In the genomic region with DNA sequence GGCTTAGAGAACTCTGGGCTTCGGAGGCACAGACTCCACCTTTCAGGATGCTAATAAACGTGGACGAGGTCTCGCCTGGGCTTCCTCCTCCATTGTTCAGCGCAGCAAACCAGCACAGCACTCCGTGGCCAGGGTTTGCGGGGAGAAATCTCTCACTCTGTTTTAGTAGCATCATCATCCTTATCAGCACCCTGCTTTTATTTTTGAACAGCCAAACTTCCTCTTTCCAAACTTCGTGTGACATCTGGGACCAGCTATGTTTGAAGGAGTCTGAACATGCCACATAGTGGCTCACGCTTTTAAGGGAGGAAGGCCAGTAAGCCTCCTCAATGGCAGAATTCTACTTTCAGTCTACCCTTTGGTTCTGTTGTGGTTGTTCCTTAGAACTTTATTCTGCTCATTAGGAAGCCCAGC, we compare ENCODE assay signal across 10 cellular contexts.
DNase-seq lines count a peak whose midpoint lies in the region; ATAC-seq and TF ChIP-seq lines count a peak whose summit lies in the region.
"Had no signal": no experiment of that assay in that cellular context is flagged by ENCODE, and none has a peak within 500 bp of the region (broad histone marks: within the 10 kb centered on the region; RNA-seq: fewer than 3 reads in every experiment).

No MANE protein-coding gene starts in this region.

- H3K27me3 Mint-ChIP-seq in activated T-cell treated with anti-CD3 and anti-CD28 coated beads, Interleukin-2, amount 50 U/mL, for 24 hours, result no peaks in the 10 kb centered on the region

- no peak overlapping the region for H3K4me3 ChIP-seq in esophagus squamous epithelium
- H3K4me3 ChIP-seq in thoracic aorta, result peak overlapping the region; percentile 44

- H3K27me3 ChIP-seq in esophagus squamous epithelium, result no peaks in the 10 kb centered on the region
- H3K27me3 ChIP-seq in thoracic aorta (replicated peaks; ENCODE audit: insufficient read depth), result no peaks in the 10 kb centered on the region

- no peak for TF ChIP-seq CTCF in esophagus squamous epithelium (IDR thresholded peaks at IDR 0.05)
- TF ChIP-seq CTCF in thoracic aorta (IDR thresholded peaks at IDR 0.05), result no peak

- no peak for ATAC-seq in thoracic aorta (ENCODE audit: insufficient number of reproducible peaks, low FRiP score, low read depth)
- ATAC-seq in esophagus mucosa, result no peak
- ATAC-seq: left ventricle myocardium superior had no signal

- DNase-seq in activated T-cell treated with anti-CD3 and anti-CD28 coated beads, Interleukin-2, amount 50 U/mL, for 24 hours, result no peak
- DNase-seq in activated T-cell treated with anti-CD3 and anti-CD28 coated beads, Interleukin-2, amount 50 U/mL, for 1 hour, result no peak
- DNase-seq in SKM-1 treated with dmso at 0.1 percent for 144 hours (lab: John Stamatoyannopoulos, UW; ENCODE audit: unreplicated experiment), result peak; percentile 48
- DNase-seq in esophagus squamous epithelium (lab: John Stamatoyannopoulos, UW), result no peak
- no peak for DNase-seq in thoracic aorta (ENCODE audit: low spot score)
- DNase-seq in NCI-H128 (lab: John Stamatoyannopoulos, UW; ENCODE audit: unreplicated experiment), result no peak
- no peak for DNase-seq in OCI-M2 (lab: John Stamatoyannopoulos, UW; ENCODE audit: unreplicated experiment)
- DNase-seq: left ventricle myocardium superior; stimulated activated CD4-positive, alpha-beta T cell treated with anti-CD3 and anti-CD28 coated beads, Interleukin-15, amount 100 ng/mL, for 24 hours had no signal

- H3K9me3 ChIP-seq in esophagus squamous epithelium (no peaks in the 10 kb centered on the region), thoracic aorta (no peaks in the 10 kb centered on the region)

- no peaks in the 10 kb centered on the region for H3K36me3 Mint-ChIP-seq in activated T-cell treated with anti-CD3 and anti-CD28 coated beads, Interleukin-2, amount 50 U/mL, for 24 hours (ENCODE audit: low read depth)

- H3K27ac Mint-ChIP-seq in activated T-cell treated with anti-CD3 and anti-CD28 coated beads, Interleukin-2, amount 50 U/mL, for 24 hours, result peak overlapping the region; percentile 82

- 35 to 47% methylated on average over 8 to 9 of the region's 9 CpGs for WGBS in esophagus squamous epithelium, 2 donors

- H3K9me3 Mint-ChIP-seq in activated T-cell treated with anti-CD3 and anti-CD28 coated beads, Interleukin-2, amount 50 U/mL, for 24 hours, result no peaks in the 10 kb centered on the region

- H3K27ac ChIP-seq in esophagus squamous epithelium, result peak overlapping the region; percentile 8 to 90 (median 80)
- peak overlapping the region; percentile 85 to 92 for H3K27ac ChIP-seq in thoracic aorta

- intact Hi-C loops in esophagus squamous epithelium (cut with DNase I), result no loop called here

- H3K36me3 ChIP-seq in esophagus squamous epithelium (no peaks in the 10 kb centered on the region), thoracic aorta (no peaks in the 10 kb centered on the region)

- H3K4me3 Mint-ChIP-seq in activated T-cell treated with anti-CD3 and anti-CD28 coated beads, Interleukin-2, amount 50 U/mL, for 24 hours, result peak overlapping the region; percentile 63

- no peak for TF ChIP-seq POLR2A in esophagus squamous epithelium (IDR thresholded peaks at IDR 0.05)

- peaks cover 32 to 81% (median 45%) of the 10 kb centered on the region in 3 donors for H3K4me1 ChIP-seq in esophagus squamous epithelium
- H3K4me1 ChIP-seq in thoracic aorta (ENCODE audit: control insufficient read depth in 1 of 2, low read depth in 2 of 2), result peaks cover 59 to 97% of the 10 kb centered on the region in 2 donors

- peaks cover 74% of the 10 kb centered on the region for H3K4me1 Mint-ChIP-seq in activated T-cell treated with anti-CD3 and anti-CD28 coated beads, Interleukin-2, amount 50 U/mL, for 24 hours (ENCODE audit: low read depth)
